ENCODE assay signal across 16 cellular contexts in genomic region chr1:78048446-78048845, GRCh38. TPM values are rescaled to one million over a fixed set of nuclear protein-coding genes. Genes with fewer than 3 reads are reported as not detected.
DNase-seq lines count a peak whose midpoint lies in the region; ATAC-seq and TF ChIP-seq lines count a peak whose summit lies in the region.
"Had no signal": no experiment of that assay in that cellular context is flagged by ENCODE, and none has a peak within 500 bp of the region (broad histone marks: within the 10 kb centered on the region; RNA-seq: fewer than 3 reads in every experiment).

No MANE protein-coding gene starts in this region.

- H3K4me3 ChIP-seq in DND-41 (ENCODE audit: low read depth in 1 of 2, low read length in 2 of 2) (no peak overlapping the region), NB4 (ENCODE audit: low read depth, low read length) (no peak overlapping the region), hepatocyte (no peak overlapping the region)

- no peaks in the 10 kb centered on the region for H3K9me2 ChIP-seq in hepatocyte (replicated peaks; ENCODE audit: insufficient read depth)

- no peak overlapping the region for H3K4me3 Mint-ChIP-seq in activated CD4-positive, alpha-beta T cell treated with anti-CD3 and anti-CD28 coated beads, Interleukin-2, amount 10 ng/mL, durations not matched to agents 24 days and 14 days

- H3K27ac Mint-ChIP-seq in activated CD4-positive, alpha-beta T cell treated with anti-CD3 and anti-CD28 coated beads, Interleukin-2, amount 10 ng/mL, durations not matched to agents 24 days and 14 days = no peak overlapping the region
- H3K27ac Mint-ChIP-seq: CD4-positive, alpha-beta memory T cell had no signal

- H3K9me3 Mint-ChIP-seq in activated CD4-positive, alpha-beta T cell treated with anti-CD3 and anti-CD28 coated beads, Interleukin-2, amount 10 ng/mL, durations not matched to agents 24 days and 14 days = no peaks in the 10 kb centered on the region

- intact Hi-C loops in activated CD4-positive, alpha-beta T cell treated with anti-CD3 and anti-CD28 coated beads, Interleukin-2, amount 10 ng/mL, durations not matched to agents 24 days and 14 days (cut with micrococcal nuclease) = loop anchor here (10.0 kb wide), 1 partner anchor 66 kb away; no protein-coding TSS in a partner anchor

- no peaks in the 10 kb centered on the region for H3K36me3 ChIP-seq in DND-41 (ENCODE audit: insufficient read depth, low read length)
- no peaks in the 10 kb centered on the region for H3K36me3 ChIP-seq in hepatocyte (replicated peaks; ENCODE audit: insufficient read depth, low read depth)

- no peak overlapping the region for H3K27ac ChIP-seq in DND-41 (ENCODE audit: low read length)
- no peak overlapping the region for H3K27ac ChIP-seq in hepatocyte

- H3K79me2 ChIP-seq in DND-41 (ENCODE audit: insufficient read depth, low read length) = no peaks in the 10 kb centered on the region
- H3K79me2 ChIP-seq in hepatocyte = peaks cover 25% of the 10 kb centered on the region

- H3K9ac ChIP-seq in DND-41 (ENCODE audit: low read depth, low read length) = no peak overlapping the region

- peak; percentile 34 for DNase-seq in activated CD4-positive, alpha-beta T cell treated with anti-CD3 and anti-CD28 coated beads, Interleukin-2, amount 10 ng/mL, durations not matched to agents 24 days and 14 days
- DNase-seq in activated CD4-positive, alpha-beta T cell treated with anti-CD3 and anti-CD28 coated beads for 48 hours = no peak
- DNase-seq in DND-41 = no peak
- DNase-seq in NB4 (ENCODE audit: low read depth) = peak; percentile 7
- no peak for DNase-seq in hepatocyte (ENCODE audit: low spot score)
- DNase-seq in hypothalamus (lab: John Stamatoyannopoulos, UW) = no peak
- no peak for DNase-seq in central memory CD4-positive, alpha-beta T cell
- no peak for DNase-seq in effector CD8-positive, alpha-beta T cell (lab: John Stamatoyannopoulos, UW)
- DNase-seq: 8988T; CD4-positive, alpha-beta memory T cell; DMS79 treated with DMSO at 0.1 percent for 48 hours; NCI-H1105; NCI-H1694 had no signal

- no peak for TF ChIP-seq POLR2A in NB4 (IDR thresholded peaks at IDR 0.05; ENCODE audit: extremely low read depth, insufficient read length)

- H3K27me3 Mint-ChIP-seq in activated CD4-positive, alpha-beta T cell treated with anti-CD3 and anti-CD28 coated beads, Interleukin-2, amount 10 ng/mL, durations not matched to agents 24 days and 14 days = peaks cover 41% of the 10 kb centered on the region

- WGBS in hepatocyte (ENCODE audit: low lambda C conversion rate, missing lambda C conversion rate) = 89% methylated on average over 3 of the region's 3 CpGs

- H3K27me3 ChIP-seq in DND-41 (ENCODE audit: insufficient read depth, low read length, poor library complexity) = peaks cover 3% of the 10 kb centered on the region
- peaks cover 25% of the 10 kb centered on the region for H3K27me3 ChIP-seq in hepatocyte

- peak; percentile 83 for ATAC-seq in DND-41 (ENCODE audit: insufficient read depth, low read depth)
- ATAC-seq: HepG2, Panc1, Right ventricle myocardium inferior had no signal

- H3K36me3 Mint-ChIP-seq in activated CD4-positive, alpha-beta T cell treated with anti-CD3 and anti-CD28 coated beads, Interleukin-2, amount 10 ng/mL, durations not matched to agents 24 days and 14 days (ENCODE audit: low read depth) = no peaks in the 10 kb centered on the region

- peaks cover 28% of the 10 kb centered on the region for H3K4me1 Mint-ChIP-seq in activated CD4-positive, alpha-beta T cell treated with anti-CD3 and anti-CD28 coated beads, Interleukin-2, amount 10 ng/mL, durations not matched to agents 24 days and 14 days

- H3K4me2 ChIP-seq in DND-41 (ENCODE audit: insufficient read depth, low read length) = no peak overlapping the region
- peak overlapping the region; percentile 94 for H3K4me2 ChIP-seq in hepatocyte

- H3K9me3 ChIP-seq in DND-41 (ENCODE audit: insufficient read depth, low read length, severe bottlenecking) = no peaks in the 10 kb centered on the region
- H3K9me3 ChIP-seq in hepatocyte (ENCODE audit: low read depth) = no peaks in the 10 kb centered on the region

- H3K4me1 ChIP-seq in DND-41 (ENCODE audit: insufficient read depth, low read length) (no peaks in the 10 kb centered on the region), hepatocyte (ENCODE audit: insufficient read depth) (peaks cover 10% of the 10 kb centered on the region)

- TF ChIP-seq CTCF in DND-41 (IDR thresholded peaks at IDR 0.05; ENCODE audit: borderline replicate concordance, extremely low read depth, low read length, poor library complexity, severe bottlenecking) = no peak
- TF ChIP-seq CTCF in NB4 (IDR thresholded peaks at IDR 0.05; ENCODE audit: low read depth, low read length) = no peak
- no peak for TF ChIP-seq CTCF in hepatocyte (IDR thresholded peaks at IDR 0.05; ENCODE audit: poor library complexity)

- H4K20me1 ChIP-seq in DND-41 (ENCODE audit: insufficient read depth, low read length) (no peaks in the 10 kb centered on the region), hepatocyte (ENCODE audit: insufficient read depth, poor library complexity, severe bottlenecking) (peaks cover 5% of the 10 kb centered on the region)

- H2AFZ ChIP-seq in DND-41 (ENCODE audit: low read depth, low read length) (no peak overlapping the region), hepatocyte (no peak overlapping the region)

RNA-seq across cellular contexts. Expression of gene GIPC2, which starts 2.7 kb away (rescaled TPM):
- 0.05 TPM in 1 of 2 replicates, not detected in the other for total RNA-seq in activated CD4-positive, alpha-beta T cell treated with anti-CD3 and anti-CD28 coated beads, Interleukin-2, amount 10 ng/mL, durations not matched to agents 24 days and 14 days
- total RNA-seq in hepatocyte = 24.0 TPM in 2 replicates
- polyA plus RNA-seq in hepatocyte = 8.4 and 16.9 TPM in 2 replicates

RNA-seq across cellular contexts. Expression of gene DNAJB4, which starts 43.7 kb away (rescaled TPM):
- total RNA-seq in activated CD4-positive, alpha-beta T cell treated with anti-CD3 and anti-CD28 coated beads, Interleukin-2, amount 10 ng/mL, durations not matched to agents 24 days and 14 days = 10.3 and 11.0 TPM in 2 replicates
- 36.5 and 48.0 TPM in 2 replicates for total RNA-seq in hepatocyte
- 22.7 and 29.5 TPM in 2 replicates for polyA plus RNA-seq in hepatocyte

Comparison
In these comparisons a context has a peak if more than half of its experiments do, and no peak if none do; other contexts are left out.
1. DNase-seq: peak in activated CD4-positive, alpha-beta T cell treated with anti-CD3 and anti-CD28 coated beads, Interleukin-2, amount 10 ng/mL, durations not matched to agents 24 days and 14 days (single experiment) and NB4 (single experiment); none in activated CD4-positive, alpha-beta T cell treated with anti-CD3 and anti-CD28 coated beads for 48 hours (single experiment), DND-41 (single experiment), hepatocyte (single experiment), hypothalamus (0 of 51), central memory CD4-positive, alpha-beta T cell (single experiment) and effector CD8-positive, alpha-beta T cell (single experiment).
2. RNA of gene GIPC2, which starts 2.7 kb away (total RNA-seq): 24.0 TPM in hepatocyte; 0.05 TPM in activated CD4-positive, alpha-beta T cell treated with anti-CD3 and anti-CD28 coated beads, Interleukin-2, amount 10 ng/mL, durations not matched to agents 24 days and 14 days; every median in the first group is over 10 times any median in the second.